In the genomic region with DNA sequence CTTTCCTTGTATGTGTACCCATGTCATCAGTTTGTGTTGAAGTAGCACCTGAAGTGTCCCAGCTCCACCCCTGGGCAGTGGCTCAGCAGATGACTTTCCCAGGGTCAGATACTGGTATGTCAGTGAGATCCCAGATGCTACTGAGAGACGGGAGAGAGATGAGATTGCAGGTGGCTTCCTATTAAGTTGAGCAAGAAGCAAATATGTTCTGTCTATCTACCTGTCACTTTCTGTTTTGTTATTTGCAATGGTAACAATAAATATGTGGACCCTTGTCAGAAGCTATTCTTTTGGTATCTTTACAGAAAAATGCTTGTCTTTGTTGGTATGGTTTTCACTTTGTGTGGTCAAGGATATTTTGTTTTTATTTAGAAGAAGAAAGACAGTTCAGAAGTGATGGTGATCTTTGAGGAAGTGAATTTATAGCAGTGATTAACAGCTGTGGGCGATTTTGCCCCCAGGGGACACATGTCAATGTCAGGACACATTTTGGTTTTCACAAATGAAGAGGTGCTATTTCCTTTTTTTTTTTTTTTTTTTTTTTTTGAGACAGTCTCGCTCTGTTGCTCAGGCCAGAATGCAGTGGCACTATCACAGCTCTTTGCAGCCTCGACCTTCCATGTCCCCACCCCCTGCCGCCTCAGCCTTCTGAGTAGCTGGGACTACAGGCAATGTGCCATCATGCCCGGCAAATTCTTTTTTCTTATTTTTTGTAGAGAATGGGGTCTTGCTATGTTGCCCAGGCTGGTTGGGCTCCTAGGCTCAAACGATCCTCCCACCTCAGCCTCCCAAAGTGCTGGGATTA, we compare ENCODE assay signal across 12 cellular contexts. TPM values are rescaled to one million over a fixed set of nuclear protein-coding genes. Genes with fewer than 3 reads are reported as not detected.
A peak's percentile ranks its signal among the peaks of the same experiment; 100 is the strongest.
DNase-seq lines count a peak whose midpoint lies in the region; ATAC-seq, FAIRE-seq and TF ChIP-seq lines count a peak whose summit lies in the region.
"Had no signal": no experiment of that assay in that cellular context is flagged by ENCODE, and none has a peak within 500 bp of the region (broad histone marks: within the 10 kb centered on the region; RNA-seq: fewer than 3 reads in every experiment).

No MANE protein-coding gene starts in this region.

- H3K4me3 ChIP-seq in spleen (peak overlapping the region in 1 of 8 donors; percentile 12), small intestine (ENCODE audit: low read depth in 1 of 2, low read length in 2 of 2) (no peak overlapping the region)
- H3K4me3 ChIP-seq: SJSA1 had no signal

- H3K9me3 Mint-ChIP-seq in activated naive CD8-positive, alpha-beta T cell (ENCODE audit: low read depth), result no peaks in the 10 kb centered on the region
- no peaks in the 10 kb centered on the region for H3K9me3 Mint-ChIP-seq in activated naive CD8-positive, alpha-beta T cell treated with anti-CD3 and anti-CD28 coated beads for 36 hours

- no peak overlapping the region for H3K4me3 Mint-ChIP-seq in activated naive CD8-positive, alpha-beta T cell
- H3K4me3 Mint-ChIP-seq in activated naive CD8-positive, alpha-beta T cell treated with anti-CD3 and anti-CD28 coated beads for 36 hours, result no peak overlapping the region

- intact Hi-C loops in spleen (cut with DNase I; ENCODE audit: low total_unique reads), result no loop called here

- H3K36me3 ChIP-seq in spleen (peaks cover 0 to 43% (median 4%) of the 10 kb centered on the region in 6 donors), small intestine (ENCODE audit: control insufficient read depth in 2 of 2, insufficient read depth in 2 of 2, low read length in 2 of 2) (peaks cover 0 to 10% of the 10 kb centered on the region in 2 donors)
- H3K36me3 ChIP-seq: SJSA1 had no signal

- H3K27ac ChIP-seq in spleen, result peak overlapping the region in 6 of 8 donors; percentile 9 to 88 (median 66)
- peak overlapping the region in 1 of 2 donors; percentile 23 for H3K27ac ChIP-seq in small intestine (ENCODE audit: low read depth in 1 of 2, low read length in 1 of 2)
- H3K27ac ChIP-seq: SJSA1 had no signal

- no peak for FAIRE-seq in small intestine (lab: Jason Lieb, UNC)
- FAIRE-seq: endothelial cell of umbilical vein had no signal

- H3K27me3 Mint-ChIP-seq in activated naive CD8-positive, alpha-beta T cell, result no peaks in the 10 kb centered on the region
- no peaks in the 10 kb centered on the region for H3K27me3 Mint-ChIP-seq in activated naive CD8-positive, alpha-beta T cell treated with anti-CD3 and anti-CD28 coated beads for 36 hours

- H3K36me3 Mint-ChIP-seq in activated naive CD8-positive, alpha-beta T cell, result peaks cover 36% of the 10 kb centered on the region
- peaks cover 40% of the 10 kb centered on the region for H3K36me3 Mint-ChIP-seq in activated naive CD8-positive, alpha-beta T cell treated with anti-CD3 and anti-CD28 coated beads for 36 hours

- peak; percentile 59 for ATAC-seq in HG02623 (IDR thresholded peaks at IDR 0.05; ENCODE audit: unreplicated experiment)
- peak; percentile 72 for ATAC-seq in HG03558 (IDR thresholded peaks at IDR 0.05; ENCODE audit: extremely low read depth, unreplicated experiment)

- peaks cover 0 to 4% (median 0%) of the 10 kb centered on the region in 8 donors for H3K9me3 ChIP-seq in spleen
- no peaks in the 10 kb centered on the region for H3K9me3 ChIP-seq in small intestine (ENCODE audit: control insufficient read depth, low read depth)
- H3K9me3 ChIP-seq: SJSA1 had no signal

- H3K27me3 ChIP-seq in spleen (replicated peaks in 1 of 7) (no peaks in the 10 kb centered on the region), small intestine (ENCODE audit: control insufficient read depth in 2 of 2, insufficient read depth in 2 of 2, low read length in 2 of 2) (no peaks in the 10 kb centered on the region)
- H3K27me3 ChIP-seq: SJSA1 had no signal

- peak overlapping the region; percentile 24 for H3K27ac Mint-ChIP-seq in activated naive CD8-positive, alpha-beta T cell
- no peak overlapping the region for H3K27ac Mint-ChIP-seq in activated naive CD8-positive, alpha-beta T cell treated with anti-CD3 and anti-CD28 coated beads for 36 hours

- TF ChIP-seq POLR2A in spleen (IDR thresholded peaks at IDR 0.05), result no peak

- WGBS in spleen, 5 donors, result 40 to 55% (median 45%) methylated on average over 7 of the region's 7 CpGs
- 73 to 91% (median 74%) methylated on average over 7 of the region's 7 CpGs for WGBS in small intestine, 3 donors

- H3K4me1 ChIP-seq in spleen (peaks cover 36 to 100% (median 69%) of the 10 kb centered on the region in 6 donors), small intestine (ENCODE audit: control insufficient read depth in 2 of 2, insufficient read depth in 1 of 2, low read depth in 1 of 2, low read length in 1 of 2) (peaks cover 0 to 1% of the 10 kb centered on the region in 2 donors)
- H3K4me1 ChIP-seq: SJSA1 had no signal

- H3K4me1 Mint-ChIP-seq in activated naive CD8-positive, alpha-beta T cell (ENCODE audit: low read depth), result peaks cover 49% of the 10 kb centered on the region
- H3K4me1 Mint-ChIP-seq in activated naive CD8-positive, alpha-beta T cell treated with anti-CD3 and anti-CD28 coated beads for 36 hours, result peaks cover 37% of the 10 kb centered on the region

- no peak for DNase-seq in activated naive CD8-positive, alpha-beta T cell treated with anti-CD3 and anti-CD28 coated beads for 36 hours
- DNase-seq in spleen, result peak; percentile 88
- DNase-seq in activated CD4-positive, alpha-beta T cell treated with anti-CD3 and anti-CD28 coated beads, Interleukin-2, amount 50 U/mL, for 4 hours, result no peak
- DNase-seq in small intestine, result no peak
- DNase-seq in T-helper 9 cell, result no peak
- DNase-seq: ACHN, substantia nigra had no signal

- TF ChIP-seq CTCF in spleen (IDR thresholded peaks at IDR 0.05 in 8 of 11, conservative IDR thresholded peaks at IDR 0.05 in 3 of 11), result no peak

RNA-seq across cellular contexts. Expression of a gene that starts 21.4 kb away (rescaled TPM):
- total RNA-seq in activated naive CD8-positive, alpha-beta T cell treated with anti-CD3 and anti-CD28 coated beads for 36 hours, result 10 to 100 TPM; 34.0 to 34.5 TPM
- 100 to 1,000 TPM in 4 of 7 donors, 10 to 100 TPM in 3; 81.0 to 110 (median 101) TPM for total RNA-seq in spleen
- polyA plus RNA-seq in spleen, result 10 to 100 TPM; 11.2 to 17.5 (median 14.4) TPM
- 10 to 100 TPM in 1 of 3 donors, 1 to 10 TPM in 2; 5.6 to 27.4 (median 7.3) TPM for polyA plus RNA-seq in small intestine
